Comparison of ENCODE assay signal across 1 cellular context in genomic region chr7:97161609-97162008, GRCh38. TPM values are rescaled to one million over a fixed set of nuclear protein-coding genes. Genes with fewer than 3 reads are reported as not detected.
"Had no signal": no experiment of that assay in that cellular context is flagged by ENCODE, and none has a peak within 500 bp of the region (broad histone marks: within the 10 kb centered on the region; RNA-seq: fewer than 3 reads in every experiment).

No MANE protein-coding gene starts in this region.

RNA-seq across cellular contexts. Expression of gene SDHAF3, which starts 44.1 kb away (rescaled TPM):
- total RNA-seq: ascending aorta had no signal
